7 cellular contexts compared by ENCODE assay signal in genomic region chr7:3574386-3574785, GRCh38.
"Had no signal": no experiment of that assay in that cellular context is flagged by ENCODE, and none has a peak within 500 bp of the region (broad histone marks: within the 10 kb centered on the region; RNA-seq: fewer than 3 reads in every experiment).

No MANE protein-coding gene starts in this region.

- H3K27ac Mint-ChIP-seq: GM23338 had no signal

- ATAC-seq: K562 had no signal

- H3K4me3 ChIP-seq: GM23338, K562 had no signal

- FAIRE-seq: K562 had no signal

- H3K4me3 Mint-ChIP-seq: GM23338 had no signal

- DNase-seq: H7, HCEC 1CT, IMR-90, KG1 had no signal

- H2AFZ ChIP-seq: GM23338 had no signal

- H3K27ac ChIP-seq: HL-60 had no signal
